1 cellular context compared by ENCODE assay signal in genomic region chr5:138213161-138214029, GRCh38.
TF ChIP-seq lines count a peak whose summit lies in the region.

Gene CDC23, minus strand, starts transcription at chr5:138213323. Its CDS starts 11 bp downstream, at chr5:138213312.

TF ChIP-seq in K562, 482 proteins besides CTCF, POLR2A, EP300 and RAD21 (continued from another document and continues in another):
- TF ChIP-seq, protein P1, sequence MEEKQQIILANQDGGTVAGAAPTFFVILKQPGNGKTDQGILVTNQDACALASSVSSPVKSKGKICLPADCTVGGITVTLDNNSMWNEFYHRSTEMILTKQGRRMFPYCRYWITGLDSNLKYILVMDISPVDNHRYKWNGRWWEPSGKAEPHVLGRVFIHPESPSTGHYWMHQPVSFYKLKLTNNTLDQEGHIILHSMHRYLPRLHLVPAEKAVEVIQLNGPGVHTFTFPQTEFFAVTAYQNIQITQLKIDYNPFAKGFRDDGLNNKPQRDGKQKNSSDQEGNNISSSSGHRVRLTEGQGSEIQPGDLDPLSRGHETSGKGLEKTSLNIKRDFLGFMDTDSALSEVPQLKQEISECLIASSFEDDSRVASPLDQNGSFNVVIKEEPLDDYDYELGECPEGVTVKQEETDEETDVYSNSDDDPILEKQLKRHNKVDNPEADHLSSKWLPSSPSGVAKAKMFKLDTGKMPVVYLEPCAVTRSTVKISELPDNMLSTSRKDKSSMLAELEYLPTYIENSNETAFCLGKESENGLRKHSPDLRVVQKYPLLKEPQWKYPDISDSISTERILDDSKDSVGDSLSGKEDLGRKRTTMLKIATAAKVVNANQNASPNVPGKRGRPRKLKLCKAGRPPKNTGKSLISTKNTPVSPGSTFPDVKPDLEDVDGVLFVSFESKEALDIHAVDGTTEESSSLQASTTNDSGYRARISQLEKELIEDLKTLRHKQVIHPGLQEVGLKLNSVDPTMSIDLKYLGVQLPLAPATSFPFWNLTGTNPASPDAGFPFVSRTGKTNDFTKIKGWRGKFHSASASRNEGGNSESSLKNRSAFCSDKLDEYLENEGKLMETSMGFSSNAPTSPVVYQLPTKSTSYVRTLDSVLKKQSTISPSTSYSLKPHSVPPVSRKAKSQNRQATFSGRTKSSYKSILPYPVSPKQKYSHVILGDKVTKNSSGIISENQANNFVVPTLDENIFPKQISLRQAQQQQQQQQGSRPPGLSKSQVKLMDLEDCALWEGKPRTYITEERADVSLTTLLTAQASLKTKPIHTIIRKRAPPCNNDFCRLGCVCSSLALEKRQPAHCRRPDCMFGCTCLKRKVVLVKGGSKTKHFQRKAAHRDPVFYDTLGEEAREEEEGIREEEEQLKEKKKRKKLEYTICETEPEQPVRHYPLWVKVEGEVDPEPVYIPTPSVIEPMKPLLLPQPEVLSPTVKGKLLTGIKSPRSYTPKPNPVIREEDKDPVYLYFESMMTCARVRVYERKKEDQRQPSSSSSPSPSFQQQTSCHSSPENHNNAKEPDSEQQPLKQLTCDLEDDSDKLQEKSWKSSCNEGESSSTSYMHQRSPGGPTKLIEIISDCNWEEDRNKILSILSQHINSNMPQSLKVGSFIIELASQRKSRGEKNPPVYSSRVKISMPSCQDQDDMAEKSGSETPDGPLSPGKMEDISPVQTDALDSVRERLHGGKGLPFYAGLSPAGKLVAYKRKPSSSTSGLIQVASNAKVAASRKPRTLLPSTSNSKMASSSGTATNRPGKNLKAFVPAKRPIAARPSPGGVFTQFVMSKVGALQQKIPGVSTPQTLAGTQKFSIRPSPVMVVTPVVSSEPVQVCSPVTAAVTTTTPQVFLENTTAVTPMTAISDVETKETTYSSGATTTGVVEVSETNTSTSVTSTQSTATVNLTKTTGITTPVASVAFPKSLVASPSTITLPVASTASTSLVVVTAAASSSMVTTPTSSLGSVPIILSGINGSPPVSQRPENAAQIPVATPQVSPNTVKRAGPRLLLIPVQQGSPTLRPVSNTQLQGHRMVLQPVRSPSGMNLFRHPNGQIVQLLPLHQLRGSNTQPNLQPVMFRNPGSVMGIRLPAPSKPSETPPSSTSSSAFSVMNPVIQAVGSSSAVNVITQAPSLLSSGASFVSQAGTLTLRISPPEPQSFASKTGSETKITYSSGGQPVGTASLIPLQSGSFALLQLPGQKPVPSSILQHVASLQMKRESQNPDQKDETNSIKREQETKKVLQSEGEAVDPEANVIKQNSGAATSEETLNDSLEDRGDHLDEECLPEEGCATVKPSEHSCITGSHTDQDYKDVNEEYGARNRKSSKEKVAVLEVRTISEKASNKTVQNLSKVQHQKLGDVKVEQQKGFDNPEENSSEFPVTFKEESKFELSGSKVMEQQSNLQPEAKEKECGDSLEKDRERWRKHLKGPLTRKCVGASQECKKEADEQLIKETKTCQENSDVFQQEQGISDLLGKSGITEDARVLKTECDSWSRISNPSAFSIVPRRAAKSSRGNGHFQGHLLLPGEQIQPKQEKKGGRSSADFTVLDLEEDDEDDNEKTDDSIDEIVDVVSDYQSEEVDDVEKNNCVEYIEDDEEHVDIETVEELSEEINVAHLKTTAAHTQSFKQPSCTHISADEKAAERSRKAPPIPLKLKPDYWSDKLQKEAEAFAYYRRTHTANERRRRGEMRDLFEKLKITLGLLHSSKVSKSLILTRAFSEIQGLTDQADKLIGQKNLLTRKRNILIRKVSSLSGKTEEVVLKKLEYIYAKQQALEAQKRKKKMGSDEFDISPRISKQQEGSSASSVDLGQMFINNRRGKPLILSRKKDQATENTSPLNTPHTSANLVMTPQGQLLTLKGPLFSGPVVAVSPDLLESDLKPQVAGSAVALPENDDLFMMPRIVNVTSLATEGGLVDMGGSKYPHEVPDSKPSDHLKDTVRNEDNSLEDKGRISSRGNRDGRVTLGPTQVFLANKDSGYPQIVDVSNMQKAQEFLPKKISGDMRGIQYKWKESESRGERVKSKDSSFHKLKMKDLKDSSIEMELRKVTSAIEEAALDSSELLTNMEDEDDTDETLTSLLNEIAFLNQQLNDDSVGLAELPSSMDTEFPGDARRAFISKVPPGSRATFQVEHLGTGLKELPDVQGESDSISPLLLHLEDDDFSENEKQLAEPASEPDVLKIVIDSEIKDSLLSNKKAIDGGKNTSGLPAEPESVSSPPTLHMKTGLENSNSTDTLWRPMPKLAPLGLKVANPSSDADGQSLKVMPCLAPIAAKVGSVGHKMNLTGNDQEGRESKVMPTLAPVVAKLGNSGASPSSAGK (IDR thresholded peaks at IDR 0.05) = 0 out of 2 replicates have a peak, but pooled peaks have one; percentile 28
- TF ChIP-seq SREBF2 (CRISPR knock-in tag; IDR thresholded peaks at IDR 0.05) = no peak
- TF ChIP-seq, protein P2, sequence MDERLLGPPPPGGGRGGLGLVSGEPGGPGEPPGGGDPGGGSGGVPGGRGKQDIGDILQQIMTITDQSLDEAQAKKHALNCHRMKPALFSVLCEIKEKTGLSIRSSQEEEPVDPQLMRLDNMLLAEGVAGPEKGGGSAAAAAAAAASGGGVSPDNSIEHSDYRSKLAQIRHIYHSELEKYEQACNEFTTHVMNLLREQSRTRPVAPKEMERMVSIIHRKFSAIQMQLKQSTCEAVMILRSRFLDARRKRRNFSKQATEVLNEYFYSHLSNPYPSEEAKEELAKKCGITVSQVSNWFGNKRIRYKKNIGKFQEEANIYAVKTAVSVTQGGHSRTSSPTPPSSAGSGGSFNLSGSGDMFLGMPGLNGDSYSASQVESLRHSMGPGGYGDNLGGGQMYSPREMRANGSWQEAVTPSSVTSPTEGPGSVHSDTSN (CRISPR knock-in tag; IDR thresholded peaks at IDR 0.05; ENCODE audit: low read depth) = no peak
- TF ChIP-seq, protein P2 (tag; conservative IDR thresholded peaks at IDR 0.05; ENCODE audit: low read depth) = peak; percentile 57
- TF ChIP-seq SNIP1 (IDR thresholded peaks at IDR 0.05; ENCODE audit: low read depth) = no peak
- peak; percentile 95 for TF ChIP-seq FOXK2 (conservative IDR thresholded peaks at IDR 0.05 in 1 of 2, IDR thresholded peaks at IDR 0.05 in 1 of 2; ENCODE audit: low read depth in 2 of 2)
- TF ChIP-seq, protein P3, sequence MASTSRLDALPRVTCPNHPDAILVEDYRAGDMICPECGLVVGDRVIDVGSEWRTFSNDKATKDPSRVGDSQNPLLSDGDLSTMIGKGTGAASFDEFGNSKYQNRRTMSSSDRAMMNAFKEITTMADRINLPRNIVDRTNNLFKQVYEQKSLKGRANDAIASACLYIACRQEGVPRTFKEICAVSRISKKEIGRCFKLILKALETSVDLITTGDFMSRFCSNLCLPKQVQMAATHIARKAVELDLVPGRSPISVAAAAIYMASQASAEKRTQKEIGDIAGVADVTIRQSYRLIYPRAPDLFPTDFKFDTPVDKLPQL (IDR thresholded peaks at IDR 0.05; ENCODE audit: extremely low read depth, insufficient read length) = no peak
- TF ChIP-seq JUND (IDR thresholded peaks at IDR 0.05; ENCODE audit: borderline replicate concordance, low read depth, low read length) = 0 out of 2 replicates have a peak, but pooled peaks have one; percentile 10
- no peak for TF ChIP-seq JUND (tag; IDR thresholded peaks at IDR 0.05; ENCODE audit: borderline replicate concordance, low read depth, low read length)
- TF ChIP-seq ZFX (CRISPR knock-in tag; IDR thresholded peaks at IDR 0.05) = peak; percentile 82; the same call in 1 of the 2 replicates
- TF ChIP-seq BDP1 (IDR thresholded peaks at IDR 0.05; ENCODE audit: insufficient read depth, insufficient read length) = no peak
- TF ChIP-seq SETDB1 (IDR thresholded peaks at IDR 0.05; ENCODE audit: low read length) = no peak
- no peak for TF ChIP-seq U2AF2 (optimal IDR thresholded peaks at IDR 0.05; ENCODE audit: low read depth, low read length)
- TF ChIP-seq KDM5B (IDR thresholded peaks at IDR 0.05; ENCODE audit: insufficient replicate concordance, low read depth, low read length) = peak; percentile 93
- TF ChIP-seq MTA2 (IDR thresholded peaks at IDR 0.05; ENCODE audit: low read depth) = no peak
- TF ChIP-seq RBM34 (IDR thresholded peaks at IDR 0.05; ENCODE audit: borderline replicate concordance, insufficient read depth, low read length) = no peak
- no peak for TF ChIP-seq KDM1A (IDR thresholded peaks at IDR 0.05)
- TF ChIP-seq ZNF707 (CRISPR knock-in tag; conservative IDR thresholded peaks at IDR 0.05) = no peak
- TF ChIP-seq PHB (CRISPR knock-in tag; IDR thresholded peaks at IDR 0.05) = no peak
- TF ChIP-seq MYBL2 (IDR thresholded peaks at IDR 0.05; ENCODE audit: low read depth) = no peak; the same call in 1 of the 2 replicates
- no peak for TF ChIP-seq MYBL2 (CRISPR knock-in tag; IDR thresholded peaks at IDR 0.05; ENCODE audit: borderline replicate concordance)
- TF ChIP-seq TCF7 (IDR thresholded peaks at IDR 0.05; ENCODE audit: borderline replicate concordance) = no peak
- TF ChIP-seq POLR2AphosphoS2 (IDR thresholded peaks at IDR 0.05; ENCODE audit: low read length) = no peak
- no peak for TF ChIP-seq MYNN (IDR thresholded peaks at IDR 0.05)
- no peak for TF ChIP-seq MYNN (CRISPR knock-in tag; IDR thresholded peaks at IDR 0.05)
- no peak for TF ChIP-seq ZSCAN29 (IDR thresholded peaks at IDR 0.05)
- TF ChIP-seq, protein P4, sequence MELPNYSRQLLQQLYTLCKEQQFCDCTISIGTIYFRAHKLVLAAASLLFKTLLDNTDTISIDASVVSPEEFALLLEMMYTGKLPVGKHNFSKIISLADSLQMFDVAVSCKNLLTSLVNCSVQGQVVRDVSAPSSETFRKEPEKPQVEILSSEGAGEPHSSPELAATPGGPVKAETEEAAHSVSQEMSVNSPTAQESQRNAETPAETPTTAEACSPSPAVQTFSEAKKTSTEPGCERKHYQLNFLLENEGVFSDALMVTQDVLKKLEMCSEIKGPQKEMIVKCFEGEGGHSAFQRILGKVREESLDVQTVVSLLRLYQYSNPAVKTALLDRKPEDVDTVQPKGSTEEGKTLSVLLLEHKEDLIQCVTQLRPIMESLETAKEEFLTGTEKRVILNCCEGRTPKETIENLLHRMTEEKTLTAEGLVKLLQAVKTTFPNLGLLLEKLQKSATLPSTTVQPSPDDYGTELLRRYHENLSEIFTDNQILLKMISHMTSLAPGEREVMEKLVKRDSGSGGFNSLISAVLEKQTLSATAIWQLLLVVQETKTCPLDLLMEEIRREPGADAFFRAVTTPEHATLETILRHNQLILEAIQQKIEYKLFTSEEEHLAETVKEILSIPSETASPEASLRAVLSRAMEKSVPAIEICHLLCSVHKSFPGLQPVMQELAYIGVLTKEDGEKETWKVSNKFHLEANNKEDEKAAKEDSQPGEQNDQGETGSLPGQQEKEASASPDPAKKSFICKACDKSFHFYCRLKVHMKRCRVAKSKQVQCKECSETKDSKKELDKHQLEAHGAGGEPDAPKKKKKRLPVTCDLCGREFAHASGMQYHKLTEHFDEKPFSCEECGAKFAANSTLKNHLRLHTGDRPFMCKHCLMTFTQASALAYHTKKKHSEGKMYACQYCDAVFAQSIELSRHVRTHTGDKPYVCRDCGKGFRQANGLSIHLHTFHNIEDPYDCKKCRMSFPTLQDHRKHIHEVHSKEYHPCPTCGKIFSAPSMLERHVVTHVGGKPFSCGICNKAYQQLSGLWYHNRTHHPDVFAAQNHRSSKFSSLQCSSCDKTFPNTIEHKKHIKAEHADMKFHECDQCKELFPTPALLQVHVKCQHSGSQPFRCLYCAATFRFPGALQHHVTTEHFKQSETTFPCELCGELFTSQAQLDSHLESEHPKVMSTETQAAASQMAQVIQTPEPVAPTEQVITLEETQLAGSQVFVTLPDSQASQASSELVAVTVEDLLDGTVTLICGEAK (IDR thresholded peaks at IDR 0.05) = no peak
- TF ChIP-seq, protein P4 (CRISPR knock-in tag; IDR thresholded peaks at IDR 0.05) = no peak
- peak; percentile 17; the same call in 1 of the 2 replicates for TF ChIP-seq ZBTB7A (IDR thresholded peaks at IDR 0.05; ENCODE audit: borderline replicate concordance, control insufficient read depth, low read depth, low read length)
- no peak for TF ChIP-seq IRF9 (tag; IDR thresholded peaks at IDR 0.05)
- TF ChIP-seq E2F5 (CRISPR knock-in tag; IDR thresholded peaks at IDR 0.05) = no peak
